In genomic region chr11:119101759-119102423, GRCh38 we compare ENCODE assay signal across 8 cellular contexts. TPM values are rescaled to one million over a fixed set of nuclear protein-coding genes. Genes with fewer than 3 reads are reported as not detected.
DNase-seq lines count a peak whose midpoint lies in the region; TF ChIP-seq lines count a peak whose summit lies in the region.

DPAGT1 (minus strand) TSS chr11:119101853; CDS start chr11:119101655, 198 bp downstream.

- no peaks in the 10 kb centered on the region for H3K9me3 ChIP-seq in SK-N-SH

- peak within 1 kb of the TSS; percentile 78 for H3K9ac ChIP-seq in SK-N-SH

- H3K27me3 Mint-ChIP-seq in HFFc6 (ENCODE audit: insufficient read depth): no peaks in the 10 kb centered on the region
- H3K27me3 Mint-ChIP-seq in activated naive CD4-positive, alpha-beta T cell treated with anti-CD3 and anti-CD28 coated beads, Interleukin-2, amount 50 U/mL, for 24 hours: no peaks in the 10 kb centered on the region

- no peaks in the 10 kb centered on the region for H3K27me3 ChIP-seq in SK-N-SH (ENCODE audit: insufficient read depth)

- no peaks in the 10 kb centered on the region for H4K20me1 ChIP-seq in SK-N-SH (ENCODE audit: insufficient read depth)

- H3K9me3 Mint-ChIP-seq in HFFc6: no peaks in the 10 kb centered on the region
- no peaks in the 10 kb centered on the region for H3K9me3 Mint-ChIP-seq in activated naive CD4-positive, alpha-beta T cell treated with anti-CD3 and anti-CD28 coated beads, Interleukin-2, amount 50 U/mL, for 24 hours

- H3K27ac ChIP-seq in SK-N-SH (ENCODE audit: low read depth in 2 of 2, low read length in 1 of 2): peak within 1 kb of the TSS; percentile 93 to 97

- H3K79me2 ChIP-seq in SK-N-SH (ENCODE audit: insufficient read depth): peaks cover 42% of the 10 kb centered on the region

- H3F3A ChIP-seq in SK-N-SH (replicated peaks; ENCODE audit: insufficient read depth): peaks cover 35% of the 10 kb centered on the region

- peak within 1 kb of the TSS; percentile 98 for H3K4me2 ChIP-seq in SK-N-SH

- CTCF ChIA-PET in SK-N-SH (lab: Yijun Ruan, JAX): interaction anchor here (0.6 to 2.0 kb wide), 16 partner anchors 10 to 273 kb away, joined by 3 to 13 read pairs (median 4); partner anchors contain the start of genes ABCG4, CBL and NLRX1

- H3K36me3 ChIP-seq in SK-N-SH (replicated peaks in 1 of 2; ENCODE audit: control insufficient read depth in 1 of 2, insufficient read depth in 2 of 2, low read length in 1 of 2): peaks cover 12 to 19% of the 10 kb centered on the region in 2 experiments

- DNase-seq in GF-D8 (lab: John Stamatoyannopoulos, UW): peak; percentile 100
- peak; percentile 97 for DNase-seq in HFFc6
- DNase-seq in NB4 (ENCODE audit: low read depth): peak; percentile 98
- peak; percentile 81 for DNase-seq in SK-N-SH
- DNase-seq in globus pallidus (ENCODE audit: low spot score): peak; percentile 95
- DNase-seq in non-pigmented ciliary epithelial cell (ENCODE audit: low read depth): peak; percentile 91
- DNase-seq in superior temporal gyrus (ENCODE audit: extremely low spot score): peak; percentile 98

- peak within 1 kb of the TSS; percentile 91 for H3K4me3 Mint-ChIP-seq in HFFc6
- H3K4me3 Mint-ChIP-seq in activated naive CD4-positive, alpha-beta T cell treated with anti-CD3 and anti-CD28 coated beads, Interleukin-2, amount 50 U/mL, for 24 hours: peak within 1 kb of the TSS; percentile 98

- TF ChIP-seq CTCF in HFFc6 (IDR thresholded peaks at IDR 0.05) (no peak; the same call in 1 of the 2 replicates), NB4 (IDR thresholded peaks at IDR 0.05; ENCODE audit: low read depth, low read length) (no peak), SK-N-SH (IDR thresholded peaks at IDR 0.05) (no peak)

- TF ChIP-seq POLR2A in NB4 (IDR thresholded peaks at IDR 0.05; ENCODE audit: extremely low read depth, insufficient read length): no peak

- WGBS in SK-N-SH (ENCODE audit: low lambda C conversion rate): under 1% methylated on average over 25 of the region's 32 CpGs

- peaks cover 38% of the 10 kb centered on the region for H3K4me1 Mint-ChIP-seq in HFFc6 (ENCODE audit: low read depth)
- peaks cover 48% of the 10 kb centered on the region for H3K4me1 Mint-ChIP-seq in activated naive CD4-positive, alpha-beta T cell treated with anti-CD3 and anti-CD28 coated beads, Interleukin-2, amount 50 U/mL, for 24 hours

- H2AFZ ChIP-seq in SK-N-SH (ENCODE audit: low read depth): peak within 1 kb of the TSS; percentile 77

- POLR2A ChIA-PET in SK-N-SH (lab: Yijun Ruan, JAX): interaction anchor here (0.7 to 1.6 kb wide), 8 partner anchors 8 to 237 kb away, joined by 3 to 6 read pairs (median 3); partner anchors contain the start of genes HMBS, HYOU1, MCAM and RPS25

- peaks cover 13 to 29% of the 10 kb centered on the region in 2 experiments; a peak in 3 of 4 replicates for H3K4me1 ChIP-seq in SK-N-SH (ENCODE audit: control insufficient read depth in 1 of 2, insufficient read depth in 2 of 2, low read depth in 1 of 2, low read length in 1 of 2)

- H3K4me3 ChIP-seq in NB4 (ENCODE audit: low read depth, low read length) (peak within 1 kb of the TSS; percentile 79), SK-N-SH (ENCODE audit: low read depth in 2 of 2, low read length in 1 of 2) (peak within 1 kb of the TSS; percentile 80 to 90)

- H3K27ac Mint-ChIP-seq in HFFc6: peak within 1 kb of the TSS; percentile 98
- peak within 1 kb of the TSS; percentile 99 for H3K27ac Mint-ChIP-seq in activated naive CD4-positive, alpha-beta T cell treated with anti-CD3 and anti-CD28 coated beads, Interleukin-2, amount 50 U/mL, for 24 hours

- no peak for TF ChIP-seq EP300 in SK-N-SH (IDR thresholded peaks at IDR 0.05; ENCODE audit: borderline replicate concordance in 1 of 2, low read depth in 1 of 2, low read length in 1 of 2)

- H3K36me3 Mint-ChIP-seq in HFFc6 (ENCODE audit: low read depth): peaks cover 9% of the 10 kb centered on the region; the same call in 1 of the 2 replicates
- peaks cover 11% of the 10 kb centered on the region for H3K36me3 Mint-ChIP-seq in activated naive CD4-positive, alpha-beta T cell treated with anti-CD3 and anti-CD28 coated beads, Interleukin-2, amount 50 U/mL, for 24 hours

- no peak for TF ChIP-seq RAD21 in SK-N-SH (IDR thresholded peaks at IDR 0.05; ENCODE audit: low read length)

- H3K9me2 ChIP-seq in SK-N-SH: no peaks in the 10 kb centered on the region

TF ChIP-seq in SK-N-SH, 30 proteins besides CTCF, POLR2A, EP300 and RAD21 (continues in another document):
- TF ChIP-seq YY1 (IDR thresholded peaks at IDR 0.05; ENCODE audit: low read depth): peak; percentile 99
- TF ChIP-seq SMC3 (IDR thresholded peaks at IDR 0.05; ENCODE audit: low read depth, low read length): no peak
- TF ChIP-seq USF1 (IDR thresholded peaks at IDR 0.05; ENCODE audit: borderline replicate concordance, low read depth): peak; percentile 93
- TF ChIP-seq FOSL2 (IDR thresholded peaks at IDR 0.05; ENCODE audit: borderline replicate concordance, low read depth): no peak
- TF ChIP-seq CHD2 (IDR thresholded peaks at IDR 0.05; ENCODE audit: low read length, partially characterized antibody): no peak
- no peak for TF ChIP-seq RFX5 (IDR thresholded peaks at IDR 0.05; ENCODE audit: low read length)
- TF ChIP-seq MXI1 (IDR thresholded peaks at IDR 0.05; ENCODE audit: low read depth, low read length): peak; percentile 94
- no peak for TF ChIP-seq FOXM1 (IDR thresholded peaks at IDR 0.05; ENCODE audit: low read depth)
- peak; percentile 87 for TF ChIP-seq GABPA (IDR thresholded peaks at IDR 0.05; ENCODE audit: low read depth)
- peak; percentile 100 for TF ChIP-seq MAX (IDR thresholded peaks at IDR 0.05; ENCODE audit: low read depth)
- no peak for TF ChIP-seq NRF1 (IDR thresholded peaks at IDR 0.05; ENCODE audit: low read depth, low read length)
- TF ChIP-seq MEF2A (IDR thresholded peaks at IDR 0.05; ENCODE audit: borderline replicate concordance, low read depth): no peak
- no peak for TF ChIP-seq EZH2phosphoT487 (IDR thresholded peaks at IDR 0.05; ENCODE audit: borderline replicate concordance, low read depth)
- peak; percentile 56 for TF ChIP-seq USF2 (IDR thresholded peaks at IDR 0.05; ENCODE audit: borderline replicate concordance, low read depth, low read length)
- peak; percentile 30; the same call in 1 of the 2 replicates for TF ChIP-seq FOXJ3 (CRISPR knock-in tag; IDR thresholded peaks at IDR 0.05)
- peak; percentile 76 for TF ChIP-seq TAF1 (IDR thresholded peaks at IDR 0.05; ENCODE audit: borderline replicate concordance, low read depth, low read length)
- no peak; the same call in 1 of the 2 replicates for TF ChIP-seq RCOR1 (IDR thresholded peaks at IDR 0.05; ENCODE audit: low read length)
- no peak for TF ChIP-seq TCF12 (IDR thresholded peaks at IDR 0.05)
- TF ChIP-seq SIN3A (IDR thresholded peaks at IDR 0.05; ENCODE audit: borderline replicate concordance, low read depth, low read length): peak; percentile 52
- no peak for TF ChIP-seq PBX3 (IDR thresholded peaks at IDR 0.05)
- TF ChIP-seq POLR2AphosphoS5 (IDR thresholded peaks at IDR 0.05; ENCODE audit: low read depth, low read length): 0 out of 2 replicates have a peak, but pooled peaks have one; percentile 27
- TF ChIP-seq TEAD4 (IDR thresholded peaks at IDR 0.05; ENCODE audit: borderline replicate concordance, insufficient read depth): peak; percentile 41; the same call in 1 of the 2 replicates
- TF ChIP-seq IRF3 (IDR thresholded peaks at IDR 0.05; ENCODE audit: low read depth, low read length): no peak
- TF ChIP-seq GATA2 (CRISPR knock-in tag; IDR thresholded peaks at IDR 0.05): 0 out of 2 replicates have a peak, but pooled peaks have one; percentile 21

RNA-seq across cellular contexts. Expression of gene DPAGT1, which starts in this region (rescaled TPM):
- 10 to 100 TPM; 40.5 to 52.5 (median 49.1) TPM for total RNA-seq in HFFc6 (2021; fragmentation: NEBNext Ultra II Directional; extraction: Animal tissue kit (Norgen Biotek cat#: 25700))
- polyA plus RNA-seq in SK-N-SH (2012; rRNA removed): 99.5 and 128 TPM in 2 replicates
- polyA plus RNA-seq in SK-N-SH (2012; cell fraction: cytosol; rRNA removed): 68.0 and 70.3 TPM in 2 replicates
- 182 and 268 TPM in 2 replicates for polyA plus RNA-seq in SK-N-SH (2012; cell fraction: nucleus; rRNA removed)

Comparison
In these comparisons a context has a peak if more than half of its experiments do, and no peak if none do; other contexts are left out.
1. Peak in every context shown above with its lines: DNase-seq, H3K4me3 ChIP-seq and H3K27ac ChIP-seq.